Comparison of ENCODE assay signal across 23 cellular contexts in the genomic region with DNA sequence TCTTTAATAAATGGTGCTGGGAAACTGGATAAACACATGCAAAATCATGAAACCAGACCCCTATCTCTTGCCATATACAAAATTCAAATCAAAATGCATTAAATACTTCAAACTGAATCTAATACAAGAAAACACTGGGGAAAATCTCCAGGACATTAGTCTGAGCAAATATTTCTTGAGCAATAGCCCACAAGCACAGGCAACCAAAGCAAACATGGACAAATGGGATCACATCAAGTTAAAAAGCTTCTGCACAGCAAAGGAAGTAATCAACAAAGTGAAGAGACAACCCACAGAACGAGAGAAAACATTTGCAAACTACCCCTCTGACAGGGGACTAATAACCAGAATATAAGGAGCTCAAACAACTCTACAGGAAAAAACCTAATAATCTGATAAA.
A peak's percentile ranks its signal among the peaks of the same experiment; 100 is the strongest.
DNase-seq lines count a peak whose midpoint lies in the region; ATAC-seq and TF ChIP-seq lines count a peak whose summit lies in the region.
"Had no signal": no experiment of that assay in that cellular context is flagged by ENCODE, and none has a peak within 500 bp of the region (broad histone marks: within the 10 kb centered on the region; RNA-seq: fewer than 3 reads in every experiment).

No MANE protein-coding gene starts in this region.

- peaks cover 62% of the 10 kb centered on the region for H3K4me1 Mint-ChIP-seq in stimulated activated naive CD8-positive, alpha-beta T cell treated with anti-CD3 and anti-CD28 coated beads, Interleukin-15, Interleukin-2, amounts not matched to agents 100 ng/mL and 50 ng/mL, for 24 hours (ENCODE audit: low read depth)
- peaks cover 37% of the 10 kb centered on the region for H3K4me1 Mint-ChIP-seq in stimulated activated naive CD8-positive, alpha-beta T cell treated with anti-CD3 and anti-CD28 coated beads, Interleukin-15, amount 100 ng/mL, for 72 hours
- H3K4me1 Mint-ChIP-seq in memory B cell, result peaks cover 13% of the 10 kb centered on the region

- H3K36me3 ChIP-seq in adipocyte (ENCODE audit: control insufficient read depth, insufficient read depth, low read length, severe bottlenecking), result peaks cover 60% of the 10 kb centered on the region

- no peak for ATAC-seq in stimulated activated naive CD8-positive, alpha-beta T cell treated with anti-CD3 and anti-CD28 coated beads, Interleukin-15, amount 100 ng/mL, for 72 hours
- ATAC-seq in memory B cell (ENCODE audit: low read depth) (no peak), HG03045 (IDR thresholded peaks at IDR 0.05; ENCODE audit: unreplicated experiment) (no peak), HG03175 (IDR thresholded peaks at IDR 0.05; ENCODE audit: unreplicated experiment) (no peak)
- ATAC-seq: naive thymus-derived CD8-positive, alpha-beta T cell; PC-3; sciatic nerve had no signal

- no peak for DNase-seq in stimulated activated naive CD8-positive, alpha-beta T cell treated with anti-CD3 and anti-CD28 coated beads, Interleukin-15, amount 100 ng/mL, for 72 hours
- DNase-seq in adipocyte (ENCODE audit: low read depth) (no peak), memory B cell (ENCODE audit: low spot score in 2 of 2) (no peak), GM19238 (ENCODE audit: insufficient read length, low spot score) (no peak), RWPE1 (ENCODE audit: low spot score) (no peak)
- DNase-seq: activated CD4-positive, alpha-beta T cell treated with anti-CD3 and anti-CD28 coated beads for 48 hours; activated naive CD4-positive, alpha-beta T cell; amygdala; DMS53; GF-D8; glutamatergic neuron; mesendoderm; naive thymus-derived CD8-positive, alpha-beta T cell; NCI-H1417; NCI-H446; PC-3; SIG-M5; T-helper 1 cell had no signal

- peak overlapping the region; percentile 88 for H3K4me3 ChIP-seq in adipocyte (ENCODE audit: low read length)
- H3K4me3 ChIP-seq: cardiac muscle cell had no signal

- no peaks in the 10 kb centered on the region for H3K9me3 ChIP-seq in adipocyte (ENCODE audit: control insufficient read depth, low read length)

- no peak overlapping the region for H3K9ac ChIP-seq in adipocyte (ENCODE audit: low read length)

- H3K36me3 Mint-ChIP-seq in stimulated activated naive CD8-positive, alpha-beta T cell treated with anti-CD3 and anti-CD28 coated beads, Interleukin-15, Interleukin-2, amounts not matched to agents 100 ng/mL and 50 ng/mL, for 24 hours (ENCODE audit: low read depth), result peaks cover 39% of the 10 kb centered on the region
- H3K36me3 Mint-ChIP-seq in memory B cell, result peaks cover 15% of the 10 kb centered on the region

- H3K27me3 Mint-ChIP-seq in stimulated activated naive CD8-positive, alpha-beta T cell treated with anti-CD3 and anti-CD28 coated beads, Interleukin-15, Interleukin-2, amounts not matched to agents 100 ng/mL and 50 ng/mL, for 24 hours, result no peaks in the 10 kb centered on the region
- H3K27me3 Mint-ChIP-seq in stimulated activated naive CD8-positive, alpha-beta T cell treated with anti-CD3 and anti-CD28 coated beads, Interleukin-15, amount 100 ng/mL, for 72 hours, result no peaks in the 10 kb centered on the region
- H3K27me3 Mint-ChIP-seq in memory B cell, result no peaks in the 10 kb centered on the region
- H3K27me3 Mint-ChIP-seq: naive thymus-derived CD8-positive, alpha-beta T cell had no signal

- no peaks in the 10 kb centered on the region for H3K9me3 Mint-ChIP-seq in stimulated activated naive CD8-positive, alpha-beta T cell treated with anti-CD3 and anti-CD28 coated beads, Interleukin-15, Interleukin-2, amounts not matched to agents 100 ng/mL and 50 ng/mL, for 24 hours
- peaks cover 9 to 13% of the 10 kb centered on the region in 2 donors for H3K9me3 Mint-ChIP-seq in stimulated activated naive CD8-positive, alpha-beta T cell treated with anti-CD3 and anti-CD28 coated beads, Interleukin-15, amount 100 ng/mL, for 72 hours
- H3K9me3 Mint-ChIP-seq in memory B cell, result peaks cover 1% of the 10 kb centered on the region

- no peak for TF ChIP-seq CTCF in RWPE1 (conservative IDR thresholded peaks at IDR 0.05; ENCODE audit: low read depth)

- H3K4me3 Mint-ChIP-seq in stimulated activated naive CD8-positive, alpha-beta T cell treated with anti-CD3 and anti-CD28 coated beads, Interleukin-15, Interleukin-2, amounts not matched to agents 100 ng/mL and 50 ng/mL, for 24 hours, result peak overlapping the region; percentile 14
- H3K4me3 Mint-ChIP-seq in stimulated activated naive CD8-positive, alpha-beta T cell treated with anti-CD3 and anti-CD28 coated beads, Interleukin-15, amount 100 ng/mL, for 72 hours, result no peak overlapping the region
- no peak overlapping the region for H3K4me3 Mint-ChIP-seq in memory B cell

- no peaks in the 10 kb centered on the region for H3K27me3 ChIP-seq in adipocyte (replicated peaks; ENCODE audit: control insufficient read depth, insufficient read depth, low read length)
- H3K27me3 ChIP-seq: cardiac muscle cell had no signal

- POLR2A ChIA-PET in RWPE1 (lab: Yijun Ruan, JAX; ENCODE audit: low non-redundant PET), result no interaction called here

- H3K4me1 ChIP-seq in adipocyte (ENCODE audit: control insufficient read depth, insufficient read depth, low read length), result peaks cover 47% of the 10 kb centered on the region

- H3K27ac ChIP-seq in RWPE1, result no peak overlapping the region
- H3K27ac ChIP-seq: cardiac muscle cell had no signal

- CTCF ChIA-PET in RWPE1 (lab: Yijun Ruan, JAX), result no interaction called here

- H3K27ac Mint-ChIP-seq in stimulated activated naive CD8-positive, alpha-beta T cell treated with anti-CD3 and anti-CD28 coated beads, Interleukin-15, Interleukin-2, amounts not matched to agents 100 ng/mL and 50 ng/mL, for 24 hours, result peak overlapping the region; percentile 30
- H3K27ac Mint-ChIP-seq in stimulated activated naive CD8-positive, alpha-beta T cell treated with anti-CD3 and anti-CD28 coated beads, Interleukin-15, amount 100 ng/mL, for 72 hours, result no peak overlapping the region
- H3K27ac Mint-ChIP-seq in memory B cell, result peak overlapping the region; percentile 26

Comparison
In these comparisons a context has a peak if more than half of its experiments do, and no peak if none do; other contexts are left out.
1. H3K27ac Mint-ChIP-seq: peak in stimulated activated naive CD8-positive, alpha-beta T cell treated with anti-CD3 and anti-CD28 coated beads, Interleukin-15, Interleukin-2, amounts not matched to agents 100 ng/mL and 50 ng/mL, for 24 hours (single experiment) and memory B cell (single experiment); none in stimulated activated naive CD8-positive, alpha-beta T cell treated with anti-CD3 and anti-CD28 coated beads, Interleukin-15, amount 100 ng/mL, for 72 hours (0 of 2).